In the genomic region with DNA sequence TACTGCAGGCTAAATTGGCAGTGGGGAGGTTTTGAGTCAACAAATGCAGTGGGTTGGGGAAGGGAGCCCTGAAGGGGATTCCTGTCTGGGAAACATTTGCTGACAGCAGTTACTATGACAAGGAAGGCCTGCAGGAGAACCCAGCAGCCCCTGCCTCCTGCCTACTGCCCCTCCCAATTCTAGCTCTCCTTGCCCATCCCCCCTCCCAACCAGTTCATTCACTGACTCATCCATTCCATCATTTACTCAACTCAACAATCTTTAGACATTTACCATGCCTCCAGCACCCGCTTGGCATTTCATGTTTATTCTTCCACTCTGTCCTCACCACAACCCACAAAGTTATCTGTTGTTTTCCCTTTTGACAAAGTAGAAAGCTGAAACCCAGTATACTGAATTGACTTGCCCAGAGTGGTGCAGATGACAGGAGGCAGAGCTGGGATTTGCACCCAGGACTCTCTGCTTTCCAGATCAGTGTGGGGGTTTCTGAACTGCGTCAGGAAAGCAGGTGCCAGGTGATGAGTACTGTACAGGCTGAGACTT, we compare ENCODE assay signal across 7 cellular contexts.
DNase-seq lines count a peak whose midpoint lies in the region; TF ChIP-seq lines count a peak whose summit lies in the region.

No MANE protein-coding gene starts in this region.

- H3K4me3 ChIP-seq in coronary artery = no peak overlapping the region

- no peak overlapping the region for H3K27ac ChIP-seq in coronary artery

- DNase-seq in HS-5 (ENCODE audit: low read depth) (peak; percentile 14), fibroblast of gingiva (ENCODE audit: low read depth) (peak; percentile 49), DMS79 (lab: John Stamatoyannopoulos, UW) (no peak), coronary artery (ENCODE audit: low spot score) (no peak)
- DNase-seq in activated CD4-positive, alpha-beta T cell treated with anti-CD3 and anti-CD28 coated beads for 4 hours = peak; percentile 7 to 16
- peak; percentile 31 to 36 for DNase-seq in stimulated activated CD8-positive, alpha-beta memory T cell treated with anti-CD3 and anti-CD28 coated beads, Interleukin-15, amount 100 ng/mL, for 48 hours (ENCODE audit: low read depth in 2 of 2)
- no peak for DNase-seq in central memory CD4-positive, alpha-beta T cell

- no peak for TF ChIP-seq CTCF in coronary artery (IDR thresholded peaks at IDR 0.05)

Comparison
In these comparisons a context has a peak if more than half of its experiments do, and no peak if none do; other contexts are left out.
1. DNase-seq: peak in HS-5 (single experiment), activated CD4-positive, alpha-beta T cell treated with anti-CD3 and anti-CD28 coated beads for 4 hours (2 of 2), fibroblast of gingiva (single experiment) and stimulated activated CD8-positive, alpha-beta memory T cell treated with anti-CD3 and anti-CD28 coated beads, Interleukin-15, amount 100 ng/mL, for 48 hours (2 of 2); none in DMS79 (single experiment), coronary artery (single experiment) and central memory CD4-positive, alpha-beta T cell (single experiment).